In genomic region chr12:120115066-120115465, GRCh38 we compare ENCODE assay signal across 8 cellular contexts. TPM values are rescaled to one million over a fixed set of nuclear protein-coding genes. Genes with fewer than 3 reads are reported as not detected.
DNase-seq lines count a peak whose midpoint lies in the region; ATAC-seq and TF ChIP-seq lines count a peak whose summit lies in the region.

No MANE protein-coding gene starts in this region.

- 93% methylated on average over 3 of the region's 3 CpGs for WGBS in HUES64

- DNase-seq in AG09309 (ENCODE audit: low read depth), result no peak
- DNase-seq in brain microvascular endothelial cell, result no peak
- peak; percentile 45 for DNase-seq in myocyte (ENCODE audit: low read depth)
- DNase-seq in activated CD8-positive, alpha-beta memory T cell treated with anti-CD3 and anti-CD28 coated beads for 24 hours, result no peak
- no peak for DNase-seq in NK-92 treated with Interleukin-12 subunit alpha and Interleukin-12 subunit beta, amount 100 ng/mL, for 24 hours (lab: John Stamatoyannopoulos, UW)

- H3K4me1 ChIP-seq in HUES64 (ENCODE audit: insufficient read depth, low read length), result peaks cover 16% of the 10 kb centered on the region

- H3K27ac ChIP-seq in HUES64 (ENCODE audit: low read depth, low read length) (no peak overlapping the region), brain microvascular endothelial cell (no peak overlapping the region)

- ATAC-seq in HG03175 (IDR thresholded peaks at IDR 0.05; ENCODE audit: unreplicated experiment), result no peak
- ATAC-seq in esophagus mucosa, result no peak

- TF ChIP-seq CTCF in AG09309 (IDR thresholded peaks at IDR 0.05; ENCODE audit: control insufficient read depth, insufficient read depth, low read depth, low read length, missing control alignments), result no peak
- no peak for TF ChIP-seq CTCF in brain microvascular endothelial cell (IDR thresholded peaks at IDR 0.05; ENCODE audit: low read depth, low read length, missing control alignments)

- peak overlapping the region; percentile 58; the same call in 1 of the 2 replicates for H3K9ac ChIP-seq in HUES64 (ENCODE audit: low read depth, low read length)

- in situ Hi-C loops in brain microvascular endothelial cell (cut with HindIII; ENCODE audit: low pct_ligation_motif_present, low sequenced_read_pairs), result no loop called here

- H3K36me3 ChIP-seq in HUES64 (ENCODE audit: insufficient read depth, low read length) (peaks cover 12% of the 10 kb centered on the region), brain microvascular endothelial cell (replicated peaks) (no peaks in the 10 kb centered on the region)

- no peaks in the 10 kb centered on the region for H3K9me3 ChIP-seq in HUES64 (ENCODE audit: insufficient read depth, low read depth, low read length)

- no peaks in the 10 kb centered on the region for H3K27me3 ChIP-seq in HUES64 (ENCODE audit: insufficient read depth, low read length)
- H3K27me3 ChIP-seq in brain microvascular endothelial cell (replicated peaks), result no peaks in the 10 kb centered on the region

- H3K4me3 ChIP-seq in AG09309 (ENCODE audit: control insufficient read depth, low read depth, low read length) (peak overlapping the region; percentile 96), HUES64 (ENCODE audit: low read length) (peak overlapping the region; percentile 92; the same call in 1 of the 2 replicates), brain microvascular endothelial cell (ENCODE audit: low read depth, low read length) (peak overlapping the region; percentile 91)

RNA-seq across cellular contexts. Expression of gene RAB35, which starts 1.5 kb away (rescaled TPM):
- polyA plus RNA-seq in HUES64 (2013, experiment 1 of 2), result 34.7 TPM
- 29.9 TPM for polyA plus RNA-seq in HUES64 (2013, experiment 2 of 2)
- total RNA-seq in myocyte (18.9 and 20.8 TPM in 2 replicates), esophagus mucosa (57.7 TPM)
- polyA plus RNA-seq in myocyte (2012), result 31.0 TPM
